Comparison of ENCODE assay signal across 12 cellular contexts in genomic region chr2:206555721-206556120, GRCh38.
A peak's percentile ranks its signal among the peaks of the same experiment; 100 is the strongest.
DNase-seq lines count a peak whose midpoint lies in the region; ATAC-seq lines count a peak whose summit lies in the region.
"Had no signal": no experiment of that assay in that cellular context is flagged by ENCODE, and none has a peak within 500 bp of the region (broad histone marks: within the 10 kb centered on the region; RNA-seq: fewer than 3 reads in every experiment).

No MANE protein-coding gene starts in this region.

- intact Hi-C loops in Right ventricle myocardium superior (cut with DNase I), result loop anchor here (5.0 kb wide), 1 partner anchor 163 kb away; no protein-coding TSS in a partner anchor

- no peaks in the 10 kb centered on the region for H3K27me3 Mint-ChIP-seq in stimulated activated memory B cell treated with anti-CD40 and anti-IgM and Interleukin-4, amounts not matched to agents 10 μg/mL and 1 μg/mL and 100 μg/mL, for 72 hours
- no peaks in the 10 kb centered on the region for H3K27me3 Mint-ChIP-seq in stimulated activated naive B cell treated with anti-CD40 and anti-IgM and Interleukin-4, amounts not matched to agents 10 μg/mL and 1 μg/mL and 100 μg/mL, for 72 hours

- H3K27ac Mint-ChIP-seq in stimulated activated memory B cell treated with anti-CD40 and anti-IgM and Interleukin-4, amounts not matched to agents 10 μg/mL and 1 μg/mL and 100 μg/mL, for 72 hours, result no peak overlapping the region
- H3K27ac Mint-ChIP-seq in stimulated activated naive B cell treated with anti-CD40 and anti-IgM and Interleukin-4, amounts not matched to agents 10 μg/mL and 1 μg/mL and 100 μg/mL, for 72 hours, result no peak overlapping the region
- H3K27ac Mint-ChIP-seq: CD4-positive, CD25-positive, alpha-beta regulatory T cell had no signal

- no peaks in the 10 kb centered on the region for H3K9me3 Mint-ChIP-seq in stimulated activated memory B cell treated with anti-CD40 and anti-IgM and Interleukin-4, amounts not matched to agents 10 μg/mL and 1 μg/mL and 100 μg/mL, for 72 hours
- H3K9me3 Mint-ChIP-seq in stimulated activated naive B cell treated with anti-CD40 and anti-IgM and Interleukin-4, amounts not matched to agents 10 μg/mL and 1 μg/mL and 100 μg/mL, for 72 hours, result no peaks in the 10 kb centered on the region
- H3K9me3 Mint-ChIP-seq: CD4-positive, CD25-positive, alpha-beta regulatory T cell had no signal

- ATAC-seq in Right ventricle myocardium superior (ENCODE audit: poor library complexity) (no peak), GM19328 (IDR thresholded peaks at IDR 0.05; ENCODE audit: unreplicated experiment) (no peak)
- no peak for ATAC-seq in stimulated activated memory B cell treated with anti-CD40 and anti-IgM and Interleukin-4, amounts not matched to agents 10 μg/mL and 1 μg/mL and 100 μg/mL, for 72 hours
- ATAC-seq in stimulated activated naive B cell treated with anti-CD40 and anti-IgM and Interleukin-4, amounts not matched to agents 10 μg/mL and 1 μg/mL and 100 μg/mL, for 72 hours (replicated peaks), result no peak
- ATAC-seq: Right ventricle myocardium inferior had no signal

- H3K4me1 Mint-ChIP-seq in stimulated activated memory B cell treated with anti-CD40 and anti-IgM and Interleukin-4, amounts not matched to agents 10 μg/mL and 1 μg/mL and 100 μg/mL, for 72 hours, result no peaks in the 10 kb centered on the region
- H3K4me1 Mint-ChIP-seq in stimulated activated naive B cell treated with anti-CD40 and anti-IgM and Interleukin-4, amounts not matched to agents 10 μg/mL and 1 μg/mL and 100 μg/mL, for 72 hours, result no peaks in the 10 kb centered on the region
- H3K4me1 Mint-ChIP-seq: CD4-positive, CD25-positive, alpha-beta regulatory T cell had no signal

- H3K4me3 Mint-ChIP-seq in stimulated activated memory B cell treated with anti-CD40 and anti-IgM and Interleukin-4, amounts not matched to agents 10 μg/mL and 1 μg/mL and 100 μg/mL, for 72 hours, result no peak overlapping the region
- no peak overlapping the region for H3K4me3 Mint-ChIP-seq in stimulated activated naive B cell treated with anti-CD40 and anti-IgM and Interleukin-4, amounts not matched to agents 10 μg/mL and 1 μg/mL and 100 μg/mL, for 72 hours
- H3K4me3 Mint-ChIP-seq: CD4-positive, CD25-positive, alpha-beta regulatory T cell had no signal

- H3K36me3 Mint-ChIP-seq in stimulated activated memory B cell treated with anti-CD40 and anti-IgM and Interleukin-4, amounts not matched to agents 10 μg/mL and 1 μg/mL and 100 μg/mL, for 72 hours, result no peaks in the 10 kb centered on the region
- H3K36me3 Mint-ChIP-seq in stimulated activated naive B cell treated with anti-CD40 and anti-IgM and Interleukin-4, amounts not matched to agents 10 μg/mL and 1 μg/mL and 100 μg/mL, for 72 hours, result no peaks in the 10 kb centered on the region
- H3K36me3 Mint-ChIP-seq: CD4-positive, CD25-positive, alpha-beta regulatory T cell had no signal

- DNase-seq in EH (ENCODE audit: low read depth), result peak; percentile 9
- peak; percentile 7 for DNase-seq in astrocyte of the hippocampus (ENCODE audit: low read depth, low spot score)
- peak; percentile 19 for DNase-seq in fibroblast of gingiva (ENCODE audit: low read depth)
- peak; percentile 1 for DNase-seq in fibroblast of the conjunctiva (ENCODE audit: low read depth)
- no peak for DNase-seq in Right ventricle myocardium superior
- DNase-seq in stimulated activated naive B cell treated with anti-CD40 and anti-IgM and Interleukin-4, amounts not matched to agents 10 μg/mL and 1 μg/mL and 100 μg/mL, for 72 hours, result no peak
- DNase-seq: NCI-H1436 treated with DMSO at 0.1 percent for 48 hours, PC-9 had no signal

Comparison
In these comparisons a context has a peak if more than half of its experiments do, and no peak if none do; other contexts are left out.
1. DNase-seq: peak in EH (single experiment), astrocyte of the hippocampus (single experiment), fibroblast of gingiva (single experiment) and fibroblast of the conjunctiva (single experiment); none in Right ventricle myocardium superior (single experiment) and stimulated activated naive B cell treated with anti-CD40 and anti-IgM and Interleukin-4, amounts not matched to agents 10 μg/mL and 1 μg/mL and 100 μg/mL, for 72 hours (single experiment).